Comparison of ENCODE assay signal across 11 cellular contexts in genomic region chr19:29673451-29674371, GRCh38. TPM values are rescaled to one million over a fixed set of nuclear protein-coding genes. Genes with fewer than 3 reads are reported as not detected.
DNase-seq lines count a peak whose midpoint lies in the region; ATAC-seq and TF ChIP-seq lines count a peak whose summit lies in the region.
"Had no signal": no experiment of that assay in that cellular context is flagged by ENCODE, and none has a peak within 500 bp of the region (broad histone marks: within the 10 kb centered on the region; RNA-seq: fewer than 3 reads in every experiment).

No MANE protein-coding gene starts in this region.

- H3K36me3 Mint-ChIP-seq in activated naive CD8-positive, alpha-beta T cell treated with anti-CD3 and anti-CD28 coated beads, Interleukin-2, amount 50 U/mL, for 24 hours (ENCODE audit: low read depth), result peaks cover 35% of the 10 kb centered on the region

- H3K27ac ChIP-seq in C4-2B (peak overlapping the region; percentile 99), WERI-Rb-1 (no peak overlapping the region), brain microvascular endothelial cell (no peak overlapping the region)

- ATAC-seq in activated naive CD8-positive, alpha-beta T cell treated with anti-CD3 and anti-CD28 coated beads, Interleukin-2, amount 50 U/mL, for 24 hours, result no peak
- no peak for ATAC-seq in omental fat pad (ENCODE audit: low FRiP score)

- H3K4me3 Mint-ChIP-seq in activated naive CD8-positive, alpha-beta T cell treated with anti-CD3 and anti-CD28 coated beads, Interleukin-2, amount 50 U/mL, for 24 hours, result peak overlapping the region; percentile 63
- H3K4me3 Mint-ChIP-seq: nephron had no signal

- in situ Hi-C loops in GM13976 (cut with MboI; ENCODE audit: low sequenced_read_pairs, unreplicated experiment) (no loop called here), KBM-7 (cut with MboI; ENCODE audit: low pct_unique_long_range_greater_than_20kb, low sequenced_read_pairs) (no loop called here), brain microvascular endothelial cell (cut with HindIII; ENCODE audit: low pct_ligation_motif_present, low sequenced_read_pairs) (no loop called here)

- no peaks in the 10 kb centered on the region for H3K9me3 ChIP-seq in WERI-Rb-1 (ENCODE audit: severe bottlenecking)

- H3K9me3 Mint-ChIP-seq in activated naive CD8-positive, alpha-beta T cell treated with anti-CD3 and anti-CD28 coated beads, Interleukin-2, amount 50 U/mL, for 24 hours, result no peaks in the 10 kb centered on the region
- H3K9me3 Mint-ChIP-seq: nephron had no signal

- H3K36me3 ChIP-seq in WERI-Rb-1, result no peaks in the 10 kb centered on the region
- peaks cover 19% of the 10 kb centered on the region for H3K36me3 ChIP-seq in brain microvascular endothelial cell (replicated peaks)

- TF ChIP-seq CTCF in C4-2B (conservative IDR thresholded peaks at IDR 0.05) (no peak), GM13976 (IDR thresholded peaks at IDR 0.05; ENCODE audit: borderline replicate concordance, control extremely low read depth, extremely low read depth, insufficient read depth, missing control alignments) (no peak), omental fat pad (IDR thresholded peaks at IDR 0.05) (no peak), WERI-Rb-1 (IDR thresholded peaks at IDR 0.05; ENCODE audit: low read depth, low read length) (no peak), brain microvascular endothelial cell (IDR thresholded peaks at IDR 0.05; ENCODE audit: low read depth, low read length, missing control alignments) (no peak)

- peaks cover 84% of the 10 kb centered on the region for H3K4me1 Mint-ChIP-seq in activated naive CD8-positive, alpha-beta T cell treated with anti-CD3 and anti-CD28 coated beads, Interleukin-2, amount 50 U/mL, for 24 hours

- H3K27me3 Mint-ChIP-seq in activated naive CD8-positive, alpha-beta T cell treated with anti-CD3 and anti-CD28 coated beads, Interleukin-2, amount 50 U/mL, for 24 hours, result no peaks in the 10 kb centered on the region

- H3K4me3 ChIP-seq in WERI-Rb-1 (ENCODE audit: low read depth, low read length) (no peak overlapping the region), brain microvascular endothelial cell (ENCODE audit: low read depth, low read length) (no peak overlapping the region)

- H3K27ac Mint-ChIP-seq in activated naive CD8-positive, alpha-beta T cell treated with anti-CD3 and anti-CD28 coated beads, Interleukin-2, amount 50 U/mL, for 24 hours, result peak overlapping the region; percentile 91
- H3K27ac Mint-ChIP-seq: nephron had no signal

- H3K27me3 ChIP-seq in WERI-Rb-1 (ENCODE audit: insufficient read depth, low read depth, severe bottlenecking) (no peaks in the 10 kb centered on the region), brain microvascular endothelial cell (replicated peaks) (no peaks in the 10 kb centered on the region)

- DNase-seq in GM13976 (ENCODE audit: low spot score) (peak; percentile 13), omental fat pad (ENCODE audit: low spot score) (peak; percentile 10), WERI-Rb-1 (no peak), germinal center (ENCODE audit: low spot score) (no peak), KBM-7 (no peak), brain microvascular endothelial cell (no peak)
- no peak for DNase-seq in activated naive CD8-positive, alpha-beta T cell treated with anti-CD3 and anti-CD28 coated beads, Interleukin-2, amount 50 U/mL, for 24 hours
- DNase-seq: KG1, NCI-H1930 had no signal

RNA-seq across cellular contexts. Expression of gene PLEKHF1, which starts 8.4 kb away (rescaled TPM):
- 10 to 100 TPM; 10.7 to 55.5 (median 21.5) TPM for total RNA-seq in omental fat pad

RNA-seq across cellular contexts. Expression of gene C19orf12, which starts 41.4 kb away (rescaled TPM):
- 100 to 1,000 TPM; 105 to 260 (median 142) TPM for total RNA-seq in omental fat pad

Comparison
In these comparisons a context has a peak if more than half of its experiments do, and no peak if none do; other contexts are left out.
1. DNase-seq: peak in GM13976 (single experiment) and omental fat pad (single experiment); none in activated naive CD8-positive, alpha-beta T cell treated with anti-CD3 and anti-CD28 coated beads, Interleukin-2, amount 50 U/mL, for 24 hours (single experiment), WERI-Rb-1 (single experiment), germinal center (single experiment), KBM-7 (single experiment) and brain microvascular endothelial cell (single experiment).